Comparison of ENCODE assay signal across 8 cellular contexts in genomic region chr16:48622456-48623303, GRCh38. TPM values are rescaled to one million over a fixed set of nuclear protein-coding genes. Genes with fewer than 3 reads are reported as not detected.
DNase-seq lines count a peak whose midpoint lies in the region; ATAC-seq and TF ChIP-seq lines count a peak whose summit lies in the region.

No MANE protein-coding gene starts in this region.

- BruUV-seq in Calu3 (replicated peaks; lab: Mats Ljungman, UMichigan): no TSS peak

- TF ChIP-seq CTCF in Calu3 (IDR thresholded peaks at IDR 0.05; ENCODE audit: unreplicated experiment) (no peak), coronary artery (IDR thresholded peaks at IDR 0.05) (no peak), neural crest cell (conservative IDR thresholded peaks at IDR 0.05) (no peak)

- CTCF ChIA-PET in Calu3 (lab: Charles Lee): interaction anchor here (0.6 to 1.6 kb wide), 25 partner anchors 8 to 547 kb away, joined by 3 to 24 read pairs (median 6); partner anchors contain the start of gene N4BP1

- H3K9me3 Mint-ChIP-seq in Calu3 (ENCODE audit: low read depth, unreplicated experiment) (no peaks in the 10 kb centered on the region), neural crest cell (no peaks in the 10 kb centered on the region)

- peak overlapping the region; percentile 57 to 77 for H3K27ac ChIP-seq in coronary artery

- H3K27ac Mint-ChIP-seq in Calu3 (ENCODE audit: unreplicated experiment) (no peak overlapping the region), neural crest cell (ENCODE audit: unreplicated experiment) (no peak overlapping the region)

- DNase-seq in Calu3 (no peak), coronary artery (ENCODE audit: low spot score) (no peak), neural crest cell (ENCODE audit: low read depth, low spot score) (no peak), HuH-7 (ENCODE audit: low spot score) (no peak), DMS53 (lab: John Stamatoyannopoulos, UW) (no peak), anterior cingulate cortex (lab: John Stamatoyannopoulos, UW) (no peak)

- H3K4me3 Mint-ChIP-seq in Calu3 (ENCODE audit: low read depth, unreplicated experiment) (peak overlapping the region; percentile 80), neural crest cell (peak overlapping the region; percentile 54)

- H3K27me3 Mint-ChIP-seq in Calu3 (ENCODE audit: unreplicated experiment) (peaks cover 17% of the 10 kb centered on the region), neural crest cell (ENCODE audit: low read depth) (peaks cover 9% of the 10 kb centered on the region)

- peaks cover 8% of the 10 kb centered on the region for H3K36me3 Mint-ChIP-seq in Calu3 (ENCODE audit: insufficient read depth, unreplicated experiment)
- H3K36me3 Mint-ChIP-seq in neural crest cell (ENCODE audit: low read depth): no peaks in the 10 kb centered on the region

- intact Hi-C loops in Calu3 (cut with micrococcal nuclease; ENCODE audit: unreplicated experiment): loop anchor here (1.0 to 2.0 kb wide), 3 partner anchors 76 to 270 kb away; no protein-coding TSS in a partner anchor

- H3K4me1 Mint-ChIP-seq in Calu3 (ENCODE audit: low read depth, unreplicated experiment): peaks cover 26% of the 10 kb centered on the region
- peaks cover 12% of the 10 kb centered on the region for H3K4me1 Mint-ChIP-seq in neural crest cell

- ATAC-seq in HG03571 (IDR thresholded peaks at IDR 0.05; ENCODE audit: unreplicated experiment) (peak; percentile 10), GM18517 (IDR thresholded peaks at IDR 0.05; ENCODE audit: unreplicated experiment) (no peak)

- H3K4me3 ChIP-seq in coronary artery: peak overlapping the region; percentile 68

RNA-seq across cellular contexts. Expression of gene N4BP1, which starts 12.7 kb away (rescaled TPM):
- 41.4 and 52.5 TPM in 2 replicates for total RNA-seq in Calu3 (2022)
- total RNA-seq in neural crest cell: 29.9 and 34.9 TPM in 2 replicates
